2 cellular contexts compared by ENCODE assay signal in the genomic region with DNA sequence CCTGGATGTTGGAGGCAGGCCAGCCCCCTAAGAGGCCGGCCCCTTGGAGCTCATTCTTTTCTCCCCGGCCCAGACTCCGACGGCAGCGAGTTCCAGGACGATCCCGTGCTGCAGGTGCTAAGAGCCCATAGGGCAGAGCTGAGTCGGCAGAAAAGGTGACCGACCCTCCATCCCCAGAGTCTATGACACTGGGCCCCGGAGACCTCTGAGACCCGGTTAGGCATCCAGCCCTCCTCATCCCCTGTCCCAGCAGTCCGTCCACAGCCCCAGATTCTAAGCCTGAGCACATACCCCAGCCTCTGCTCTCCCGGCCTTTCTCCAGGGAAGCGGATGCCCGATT.
TF ChIP-seq lines count a peak whose summit lies in the region.

No MANE protein-coding gene starts in this region.

TF ChIP-seq in GM23338, 12 proteins besides CTCF, POLR2A, EP300 and RAD21 (continued from another document):
- no peak; the same call in 1 of the 2 replicates for TF ChIP-seq POLR2AphosphoS5 (IDR thresholded peaks at IDR 0.05; ENCODE audit: low read depth)

TF ChIP-seq in K562, 482 proteins besides CTCF, POLR2A, EP300 and RAD21 (continued from another document):
- TF ChIP-seq, protein P1, sequence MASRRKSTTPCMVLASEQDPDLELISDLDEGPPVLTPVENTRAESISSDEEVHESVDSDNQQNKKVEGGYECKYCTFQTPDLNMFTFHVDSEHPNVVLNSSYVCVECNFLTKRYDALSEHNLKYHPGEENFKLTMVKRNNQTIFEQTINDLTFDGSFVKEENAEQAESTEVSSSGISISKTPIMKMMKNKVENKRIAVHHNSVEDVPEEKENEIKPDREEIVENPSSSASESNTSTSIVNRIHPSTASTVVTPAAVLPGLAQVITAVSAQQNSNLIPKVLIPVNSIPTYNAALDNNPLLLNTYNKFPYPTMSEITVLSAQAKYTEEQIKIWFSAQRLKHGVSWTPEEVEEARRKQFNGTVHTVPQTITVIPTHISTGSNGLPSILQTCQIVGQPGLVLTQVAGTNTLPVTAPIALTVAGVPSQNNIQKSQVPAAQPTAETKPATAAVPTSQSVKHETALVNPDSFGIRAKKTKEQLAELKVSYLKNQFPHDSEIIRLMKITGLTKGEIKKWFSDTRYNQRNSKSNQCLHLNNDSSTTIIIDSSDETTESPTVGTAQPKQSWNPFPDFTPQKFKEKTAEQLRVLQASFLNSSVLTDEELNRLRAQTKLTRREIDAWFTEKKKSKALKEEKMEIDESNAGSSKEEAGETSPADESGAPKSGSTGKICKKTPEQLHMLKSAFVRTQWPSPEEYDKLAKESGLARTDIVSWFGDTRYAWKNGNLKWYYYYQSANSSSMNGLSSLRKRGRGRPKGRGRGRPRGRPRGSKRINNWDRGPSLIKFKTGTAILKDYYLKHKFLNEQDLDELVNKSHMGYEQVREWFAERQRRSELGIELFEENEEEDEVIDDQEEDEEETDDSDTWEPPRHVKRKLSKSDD (conservative IDR thresholded peaks at IDR 0.05; ENCODE audit: low read length), result no peak
- TF ChIP-seq ZNF12 (CRISPR knock-in tag; IDR thresholded peaks at IDR 0.05), result no peak
- no peak for TF ChIP-seq ZNF830 (CRISPR knock-in tag; IDR thresholded peaks at IDR 0.05)
- TF ChIP-seq RBM39 (optimal IDR thresholded peaks at IDR 0.05; ENCODE audit: low read depth, low read length), result no peak
- TF ChIP-seq HEY1 (CRISPR knock-in tag; IDR thresholded peaks at IDR 0.05; ENCODE audit: borderline replicate concordance), result no peak
- no peak for TF ChIP-seq FOXA3 (CRISPR knock-in tag; conservative IDR thresholded peaks at IDR 0.05 in 1 of 2, IDR thresholded peaks at IDR 0.05 in 1 of 2)
- TF ChIP-seq, protein P2, sequence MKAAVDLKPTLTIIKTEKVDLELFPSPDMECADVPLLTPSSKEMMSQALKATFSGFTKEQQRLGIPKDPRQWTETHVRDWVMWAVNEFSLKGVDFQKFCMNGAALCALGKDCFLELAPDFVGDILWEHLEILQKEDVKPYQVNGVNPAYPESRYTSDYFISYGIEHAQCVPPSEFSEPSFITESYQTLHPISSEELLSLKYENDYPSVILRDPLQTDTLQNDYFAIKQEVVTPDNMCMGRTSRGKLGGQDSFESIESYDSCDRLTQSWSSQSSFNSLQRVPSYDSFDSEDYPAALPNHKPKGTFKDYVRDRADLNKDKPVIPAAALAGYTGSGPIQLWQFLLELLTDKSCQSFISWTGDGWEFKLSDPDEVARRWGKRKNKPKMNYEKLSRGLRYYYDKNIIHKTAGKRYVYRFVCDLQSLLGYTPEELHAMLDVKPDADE (conservative IDR thresholded peaks at IDR 0.05; ENCODE audit: control insufficient read depth, low read depth, low read length), result no peak
- TF ChIP-seq CEBPB (tag; IDR thresholded peaks at IDR 0.05), result no peak
- no peak for TF ChIP-seq POLR3G (IDR thresholded peaks at IDR 0.05; ENCODE audit: extremely low read depth, insufficient read length, insufficient replicate concordance)
- TF ChIP-seq KLF10 (CRISPR knock-in tag; IDR thresholded peaks at IDR 0.05), result no peak
- TF ChIP-seq RNF2 (IDR thresholded peaks at IDR 0.05), result no peak
- TF ChIP-seq, protein P3, sequence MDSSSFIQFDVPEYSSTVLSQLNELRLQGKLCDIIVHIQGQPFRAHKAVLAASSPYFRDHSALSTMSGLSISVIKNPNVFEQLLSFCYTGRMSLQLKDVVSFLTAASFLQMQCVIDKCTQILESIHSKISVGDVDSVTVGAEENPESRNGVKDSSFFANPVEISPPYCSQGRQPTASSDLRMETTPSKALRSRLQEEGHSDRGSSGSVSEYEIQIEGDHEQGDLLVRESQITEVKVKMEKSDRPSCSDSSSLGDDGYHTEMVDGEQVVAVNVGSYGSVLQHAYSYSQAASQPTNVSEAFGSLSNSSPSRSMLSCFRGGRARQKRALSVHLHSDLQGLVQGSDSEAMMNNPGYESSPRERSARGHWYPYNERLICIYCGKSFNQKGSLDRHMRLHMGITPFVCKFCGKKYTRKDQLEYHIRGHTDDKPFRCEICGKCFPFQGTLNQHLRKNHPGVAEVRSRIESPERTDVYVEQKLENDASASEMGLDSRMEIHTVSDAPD (CRISPR knock-in tag; IDR thresholded peaks at IDR 0.05), result no peak
- peak; percentile 63 for TF ChIP-seq MAFK (IDR thresholded peaks at IDR 0.05; ENCODE audit: low read length)
- TF ChIP-seq, protein P4, sequence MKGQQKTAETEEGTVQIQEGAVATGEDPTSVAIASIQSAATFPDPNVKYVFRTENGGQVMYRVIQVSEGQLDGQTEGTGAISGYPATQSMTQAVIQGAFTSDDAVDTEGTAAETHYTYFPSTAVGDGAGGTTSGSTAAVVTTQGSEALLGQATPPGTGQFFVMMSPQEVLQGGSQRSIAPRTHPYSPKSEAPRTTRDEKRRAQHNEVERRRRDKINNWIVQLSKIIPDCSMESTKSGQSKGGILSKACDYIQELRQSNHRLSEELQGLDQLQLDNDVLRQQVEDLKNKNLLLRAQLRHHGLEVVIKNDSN (CRISPR knock-in tag; IDR thresholded peaks at IDR 0.05), result no peak
- TF ChIP-seq, protein P5, sequence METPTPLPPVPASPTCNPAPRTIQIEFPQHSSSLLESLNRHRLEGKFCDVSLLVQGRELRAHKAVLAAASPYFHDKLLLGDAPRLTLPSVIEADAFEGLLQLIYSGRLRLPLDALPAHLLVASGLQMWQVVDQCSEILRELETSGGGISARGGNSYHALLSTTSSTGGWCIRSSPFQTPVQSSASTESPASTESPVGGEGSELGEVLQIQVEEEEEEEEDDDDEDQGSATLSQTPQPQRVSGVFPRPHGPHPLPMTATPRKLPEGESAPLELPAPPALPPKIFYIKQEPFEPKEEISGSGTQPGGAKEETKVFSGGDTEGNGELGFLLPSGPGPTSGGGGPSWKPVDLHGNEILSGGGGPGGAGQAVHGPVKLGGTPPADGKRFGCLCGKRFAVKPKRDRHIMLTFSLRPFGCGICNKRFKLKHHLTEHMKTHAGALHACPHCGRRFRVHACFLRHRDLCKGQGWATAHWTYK (CRISPR knock-in tag; IDR thresholded peaks at IDR 0.05), result no peak
- no peak for TF ChIP-seq ERF (CRISPR knock-in tag; IDR thresholded peaks at IDR 0.05)
- no peak for TF ChIP-seq ZNF324 (CRISPR knock-in tag; IDR thresholded peaks at IDR 0.05)
- TF ChIP-seq, protein P6, sequence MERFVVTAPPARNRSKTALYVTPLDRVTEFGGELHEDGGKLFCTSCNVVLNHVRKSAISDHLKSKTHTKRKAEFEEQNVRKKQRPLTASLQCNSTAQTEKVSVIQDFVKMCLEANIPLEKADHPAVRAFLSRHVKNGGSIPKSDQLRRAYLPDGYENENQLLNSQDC (CRISPR knock-in tag; IDR thresholded peaks at IDR 0.05), result no peak
- no peak for TF ChIP-seq NFYB (IDR thresholded peaks at IDR 0.05; ENCODE audit: extremely low read depth, insufficient read length)
- TF ChIP-seq POLR2AphosphoS5 (IDR thresholded peaks at IDR 0.05; ENCODE audit: control insufficient read depth, insufficient read depth, low read depth, low read length), result 0 out of 2 replicates have a peak, but pooled peaks have one; percentile 12
